Comparison of ENCODE assay signal across 8 cellular contexts in genomic region chr5:125412561-125413535, GRCh38.
A peak's percentile ranks its signal among the peaks of the same experiment; 100 is the strongest.
DNase-seq lines count a peak whose midpoint lies in the region; ATAC-seq and TF ChIP-seq lines count a peak whose summit lies in the region.

No MANE protein-coding gene starts in this region.

- TF ChIP-seq CTCF in chondrocyte (IDR thresholded peaks at IDR 0.05) (peak; percentile 76), kidney epithelial cell (IDR thresholded peaks at IDR 0.05; ENCODE audit: insufficient read depth, low read length, poor library complexity, severe bottlenecking) (peak; percentile 58), spleen (IDR thresholded peaks at IDR 0.05 in 8 of 11, conservative IDR thresholded peaks at IDR 0.05 in 3 of 11) (no peak)

- 53 to 64% (median 57%) methylated on average over 14 of the region's 14 CpGs for WGBS in spleen, 5 donors

- no peaks in the 10 kb centered on the region for H3K36me3 Mint-ChIP-seq in chondrocyte (ENCODE audit: low read depth)

- intact Hi-C loops in spleen (cut with DNase I; ENCODE audit: low total_unique reads): no loop called here

- no peaks in the 10 kb centered on the region for H3K36me3 ChIP-seq in kidney epithelial cell (ENCODE audit: control insufficient read depth, insufficient read depth, low read length)
- no peaks in the 10 kb centered on the region for H3K36me3 ChIP-seq in spleen

- H3K27me3 ChIP-seq in kidney epithelial cell (ENCODE audit: control insufficient read depth, insufficient read depth, low read length): no peaks in the 10 kb centered on the region
- no peaks in the 10 kb centered on the region for H3K27me3 ChIP-seq in spleen (replicated peaks in 1 of 7)

- H3K4me3 Mint-ChIP-seq in chondrocyte (ENCODE audit: unreplicated experiment): peak overlapping the region; percentile 67

- H3K27ac ChIP-seq in spleen: no peak overlapping the region

- TF ChIP-seq POLR2A in spleen (IDR thresholded peaks at IDR 0.05): no peak

- H3K4me1 ChIP-seq in spleen: peaks cover 0 to 29% (median 16%) of the 10 kb centered on the region in 6 donors

- H3K27me3 Mint-ChIP-seq in chondrocyte (ENCODE audit: low read depth): no peaks in the 10 kb centered on the region

- H3K27ac Mint-ChIP-seq in chondrocyte (ENCODE audit: unreplicated experiment): peak overlapping the region; percentile 99

- H3K4me3 ChIP-seq in kidney epithelial cell (ENCODE audit: low read depth, low read length): no peak overlapping the region
- no peak overlapping the region for H3K4me3 ChIP-seq in spleen

- DNase-seq in NCI-H524 treated with DMSO at 0.1 percent for 48 hours (lab: John Stamatoyannopoulos, UW) (peak; percentile 69), chondrocyte (ENCODE audit: low spot score) (peak; percentile 89), kidney epithelial cell (ENCODE audit: low read depth) (peak; percentile 95), spleen (peak; percentile 79), GDM1 (lab: John Stamatoyannopoulos, UW) (no peak), mesenteric fat pad (ENCODE audit: low spot score) (no peak)

- ATAC-seq in GM18520 (IDR thresholded peaks at IDR 0.05; ENCODE audit: unreplicated experiment) (peak; percentile 32), HG03159 (IDR thresholded peaks at IDR 0.05; ENCODE audit: unreplicated experiment) (peak; percentile 49)

- H3K9me3 ChIP-seq in spleen: no peaks in the 10 kb centered on the region

- H3K4me1 Mint-ChIP-seq in chondrocyte (ENCODE audit: low read depth): peaks cover 60% of the 10 kb centered on the region

- no peaks in the 10 kb centered on the region for H3K9me3 Mint-ChIP-seq in chondrocyte (ENCODE audit: low read depth)

Comparison
In these comparisons a context has a peak if more than half of its experiments do, and no peak if none do; other contexts are left out.
1. DNase-seq: peak in NCI-H524 treated with DMSO at 0.1 percent for 48 hours (single experiment), chondrocyte (single experiment), kidney epithelial cell (single experiment) and spleen (single experiment); none in GDM1 (single experiment) and mesenteric fat pad (single experiment).
2. CTCF ChIP-seq: peak in chondrocyte (single experiment) and kidney epithelial cell (single experiment); none in spleen (0 of 11).